Comparison of ENCODE assay signal across 8 cellular contexts in the genomic region with DNA sequence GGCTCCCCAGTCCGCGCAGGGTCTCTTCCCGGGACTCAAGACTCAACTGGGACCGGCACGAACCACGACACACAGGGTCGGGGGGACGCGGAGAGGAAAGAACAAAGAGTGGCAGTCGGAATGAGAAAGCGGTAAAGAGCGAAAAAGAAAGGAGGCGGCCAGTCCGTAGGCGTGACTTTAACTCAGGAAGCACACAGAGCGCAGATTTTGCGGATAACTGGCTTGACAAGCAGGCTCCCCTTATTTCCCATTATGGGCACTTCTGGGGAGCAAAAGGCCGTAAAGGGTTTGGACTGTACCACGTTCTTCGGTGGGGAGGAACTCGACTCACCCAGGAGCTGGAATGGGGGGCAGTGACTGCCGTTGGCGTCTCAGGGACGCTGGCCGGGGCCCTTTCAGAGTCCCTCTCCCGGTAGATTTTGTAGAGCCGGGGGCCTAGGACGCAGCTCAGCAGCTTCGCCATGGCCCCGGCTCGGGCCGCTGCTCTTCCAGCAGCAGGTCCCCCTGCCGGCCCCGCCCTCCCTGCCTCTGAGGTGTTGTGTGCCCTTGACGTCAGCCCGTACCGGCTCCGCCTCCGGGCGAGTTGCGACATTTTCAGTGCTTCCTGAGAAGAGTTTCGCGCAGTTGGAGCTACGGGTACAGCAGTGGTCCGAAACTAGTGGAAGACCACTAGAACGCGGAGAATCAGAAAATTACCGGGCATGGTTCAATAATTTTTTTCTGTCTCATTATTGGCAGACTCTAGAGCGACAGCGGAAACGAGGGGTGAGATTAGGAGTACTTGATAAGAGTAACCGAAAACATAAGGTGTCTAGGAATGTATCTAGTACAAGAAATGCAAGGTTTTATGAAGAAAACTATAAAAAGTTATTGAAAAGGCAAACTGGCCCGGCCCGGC. TPM values are rescaled to one million over a fixed set of nuclear protein-coding genes. Genes with fewer than 3 reads are reported as not detected.
DNase-seq lines count a peak whose midpoint lies in the region; ATAC-seq and TF ChIP-seq lines count a peak whose summit lies in the region.

A gene (minus strand): TSS at position 506 of the 898 bp plus-strand sequence. CDS start 43 bp downstream, at position 463.

- WGBS in esophagus squamous epithelium, 2 donors = 0 to 1% methylated on average over 24 to 42 of the region's 54 CpGs

- TF ChIP-seq POLR2A in esophagus squamous epithelium (IDR thresholded peaks at IDR 0.05) = peak in 3 of 4 donors; percentile 93 to 99 (median 98)

- peak; percentile 92 for DNase-seq in DMS153 (lab: John Stamatoyannopoulos, UW)
- peak; percentile 99 for DNase-seq in Karpas-422
- peak; percentile 98 for DNase-seq in RKO (ENCODE audit: low spot score)
- peak; percentile 93 for DNase-seq in activated T-helper 1 cell treated with Interleukin-2 at 50 U/mL for 16 hours (ENCODE audit: low read depth)
- DNase-seq in esophagus squamous epithelium (lab: John Stamatoyannopoulos, UW) = peak; percentile 88
- peak; percentile 98 for DNase-seq in myocyte (ENCODE audit: low read depth)
- DNase-seq in stimulated activated CD8-positive, alpha-beta memory T cell treated with anti-CD3 and anti-CD28 coated beads, Interleukin-7, amount 100 ng/mL, for 48 hours (ENCODE audit: extremely low read depth in 1 of 2, low read depth in 1 of 2) = peak; percentile 96 to 97

- H3K27ac ChIP-seq in Karpas-422 (ENCODE audit: low read length) (peak within 1 kb of the TSS; percentile 86), esophagus squamous epithelium (peak within 1 kb of the TSS; percentile 96 to 99 (median 99))

- H3K9me3 ChIP-seq in Karpas-422 (ENCODE audit: low read length) (no peaks in the 10 kb centered on the region), esophagus squamous epithelium (no peaks in the 10 kb centered on the region)

- no peaks in the 10 kb centered on the region for H3K27me3 ChIP-seq in Karpas-422 (ENCODE audit: low read length)
- no peaks in the 10 kb centered on the region for H3K27me3 ChIP-seq in esophagus squamous epithelium

- H3K4me3 ChIP-seq in Karpas-422 (ENCODE audit: low read length) = peak within 1 kb of the TSS; percentile 84
- H3K4me3 ChIP-seq in esophagus squamous epithelium = peak within 1 kb of the TSS; percentile 64 to 96 (median 81)

- peaks cover 28% of the 10 kb centered on the region for H3K4me1 ChIP-seq in Karpas-422 (ENCODE audit: low read length)
- peaks cover 14 to 43% (median 21%) of the 10 kb centered on the region in 3 donors for H3K4me1 ChIP-seq in esophagus squamous epithelium

- peak within 1 kb of the TSS; percentile 93 for H3K4me2 ChIP-seq in Karpas-422 (ENCODE audit: low read depth, low read length, poor library complexity, severe bottlenecking)

- peak in 4 of 6 experiments; percentile 25 to 42 (median 34) for TF ChIP-seq CTCF in esophagus squamous epithelium (IDR thresholded peaks at IDR 0.05)

- H3K9ac ChIP-seq in Karpas-422 (ENCODE audit: low read length) = peak within 1 kb of the TSS; percentile 92

- peaks cover 27% of the 10 kb centered on the region for H3K79me2 ChIP-seq in Karpas-422 (ENCODE audit: low read length)

- H3K36me3 ChIP-seq in Karpas-422 (ENCODE audit: insufficient read depth, low read length) = no peaks in the 10 kb centered on the region; the same call in 1 of the 2 replicates
- H3K36me3 ChIP-seq in esophagus squamous epithelium = peaks cover 0 to 32% (median 4%) of the 10 kb centered on the region in 3 donors

- H3K9me2 ChIP-seq in Karpas-422 (replicated peaks; ENCODE audit: insufficient read depth, low read length) = no peaks in the 10 kb centered on the region

- no peaks in the 10 kb centered on the region for H4K20me1 ChIP-seq in Karpas-422 (ENCODE audit: insufficient read depth, low read depth, low read length)

- peak; percentile 86 for ATAC-seq in GM21737 (IDR thresholded peaks at IDR 0.05; ENCODE audit: unreplicated experiment)

- H2AFZ ChIP-seq in Karpas-422 (ENCODE audit: low read length) = peak within 1 kb of the TSS; percentile 98

- intact Hi-C loops in esophagus squamous epithelium (cut with DNase I) = no loop called here

RNA-seq across cellular contexts. Expression of the gene that starts here (rescaled TPM):
- 55.6 and 92.1 TPM in 2 replicates for total RNA-seq in Karpas-422 (2014; rRNA removed; shearing (Covaris generic); ENCODE audit: low replicate concordance)
- 10 to 100 TPM; 38.5 to 43.3 (median 40.1) TPM for total RNA-seq in esophagus squamous epithelium
- total RNA-seq in myocyte = 58.9 and 66.0 TPM in 2 replicates
- 44.8 TPM for polyA plus RNA-seq in myocyte (2012)

Comparison
In these comparisons a context has a peak if more than half of its experiments do, and no peak if none do; other contexts are left out.
1. Peak in every context shown above with its lines: DNase-seq, ATAC-seq, H3K4me3 ChIP-seq and H3K27ac ChIP-seq.